ENCODE assay signal across 8 cellular contexts in genomic region chr1:36411674-36412648, GRCh38. TPM values are rescaled to one million over a fixed set of nuclear protein-coding genes. Genes with fewer than 3 reads are reported as not detected.
DNase-seq lines count a peak whose midpoint lies in the region; ATAC-seq and TF ChIP-seq lines count a peak whose summit lies in the region.

No MANE protein-coding gene starts in this region.

- no peaks in the 10 kb centered on the region for H3K4me1 ChIP-seq in smooth muscle cell (ENCODE audit: low read depth)

- H2AFZ ChIP-seq in smooth muscle cell (ENCODE audit: low read depth) = no peak overlapping the region

- peaks cover 13% of the 10 kb centered on the region for H3K36me3 Mint-ChIP-seq in activated CD4-positive, alpha-beta memory T cell treated with anti-CD3 and anti-CD28 coated beads, Interleukin-2, amount 10 ng/mL, durations not matched to agents 7 days and 5 days (ENCODE audit: low read depth)

- ATAC-seq in left colon = peak; percentile 50
- no peak for ATAC-seq in GM18861 (IDR thresholded peaks at IDR 0.05; ENCODE audit: unreplicated experiment)
- ATAC-seq in GM21423 (IDR thresholded peaks at IDR 0.05; ENCODE audit: unreplicated experiment) = no peak

- no peaks in the 10 kb centered on the region for H4K20me1 ChIP-seq in smooth muscle cell (ENCODE audit: low read depth)

- no peak for TF ChIP-seq CTCF in smooth muscle cell (IDR thresholded peaks at IDR 0.05; ENCODE audit: borderline replicate concordance, insufficient read depth, poor library complexity, severe bottlenecking)

- H3K4me3 Mint-ChIP-seq in activated CD4-positive, alpha-beta memory T cell treated with anti-CD3 and anti-CD28 coated beads, Interleukin-2, amount 10 ng/mL, durations not matched to agents 7 days and 5 days = peak overlapping the region; percentile 10

- H3K9ac ChIP-seq in smooth muscle cell (ENCODE audit: low read depth) = no peak overlapping the region

- H3F3A ChIP-seq in smooth muscle cell (ENCODE audit: low read depth) = peaks cover 6% of the 10 kb centered on the region

- in situ Hi-C loops in Caki2 (cut with HindIII; ENCODE audit: low pct_unique_long_range_greater_than_20kb, low sequenced_read_pairs) = no loop called here

- H3K79me2 ChIP-seq in smooth muscle cell (ENCODE audit: low read depth) = no peaks in the 10 kb centered on the region

- H3K27ac Mint-ChIP-seq in activated CD4-positive, alpha-beta memory T cell treated with anti-CD3 and anti-CD28 coated beads, Interleukin-2, amount 10 ng/mL, durations not matched to agents 7 days and 5 days = peak overlapping the region; percentile 95

- H3K9me3 ChIP-seq in smooth muscle cell (replicated peaks; ENCODE audit: low read depth) = no peaks in the 10 kb centered on the region

- WGBS in smooth muscle cell (ENCODE audit: low lambda C conversion rate) = 86% methylated on average over 11 of the region's 11 CpGs

- H3K27ac ChIP-seq in smooth muscle cell (ENCODE audit: low read depth) = no peak overlapping the region

- DNase-seq in Caki2 (ENCODE audit: low read depth) (peak; percentile 84), NCI-H1436 treated with DMSO at 0.1 percent for 48 hours (lab: John Stamatoyannopoulos, UW) (peak; percentile 31), left colon (no peak), OCI-M2 (lab: John Stamatoyannopoulos, UW; ENCODE audit: unreplicated experiment) (no peak), smooth muscle cell (lab: John Stamatoyannopoulos, UW; ENCODE audit: unreplicated experiment) (no peak)
- DNase-seq in activated CD4-positive, alpha-beta memory T cell treated with anti-CD3 and anti-CD28 coated beads, Interleukin-2, amount 10 ng/mL, durations not matched to agents 7 days and 5 days = peak; percentile 70

- POLR2A ChIA-PET in activated CD4-positive, alpha-beta memory T cell treated with anti-CD3 and anti-CD28 coated beads, Interleukin-2, amount 10 ng/mL, durations not matched to agents 7 days and 5 days (lab: Charles Lee) = interaction anchor here (0.6 to 3.1 kb wide), 7 partner anchors 11 to 906 kb away, joined by 3 to 17 read pairs (median 5); partner anchors contain the start of genes LSM10, MAP7D1, OSCP1 and STK40

- peaks cover 30% of the 10 kb centered on the region for H3K4me1 Mint-ChIP-seq in activated CD4-positive, alpha-beta memory T cell treated with anti-CD3 and anti-CD28 coated beads, Interleukin-2, amount 10 ng/mL, durations not matched to agents 7 days and 5 days

- no peaks in the 10 kb centered on the region for H3K27me3 Mint-ChIP-seq in activated CD4-positive, alpha-beta memory T cell treated with anti-CD3 and anti-CD28 coated beads, Interleukin-2, amount 10 ng/mL, durations not matched to agents 7 days and 5 days

- CTCF ChIA-PET in activated CD4-positive, alpha-beta memory T cell treated with anti-CD3 and anti-CD28 coated beads, Interleukin-2, amount 10 ng/mL, durations not matched to agents 7 days and 5 days (lab: Charles Lee) = interaction anchor here (0.9 to 3.2 kb wide), 13 partner anchors 8 to 263 kb away, joined by 3 to 20 read pairs (median 6); partner anchors contain the start of genes LSM10, OSCP1, SH3D21 and TRAPPC3

- H3K36me3 ChIP-seq in smooth muscle cell (ENCODE audit: low read depth) = no peaks in the 10 kb centered on the region

- H3K4me2 ChIP-seq in smooth muscle cell = no peak overlapping the region

- peaks cover 13% of the 10 kb centered on the region for H3K9me3 Mint-ChIP-seq in activated CD4-positive, alpha-beta memory T cell treated with anti-CD3 and anti-CD28 coated beads, Interleukin-2, amount 10 ng/mL, durations not matched to agents 7 days and 5 days

- no peaks in the 10 kb centered on the region for H3K27me3 ChIP-seq in smooth muscle cell (ENCODE audit: low read depth)

- no peak overlapping the region for H3K4me3 ChIP-seq in smooth muscle cell

- intact Hi-C loops in left colon (cut with DNase I, micrococcal nuclease) = no loop called here

RNA-seq across cellular contexts. Expression of gene LSM10, which starts 14.3 kb away (rescaled TPM):
- total RNA-seq in Caki2 (2014; rRNA removed; shearing (Covaris generic); ENCODE audit: low replicate concordance) = 25.8 and 62.3 TPM in 2 replicates
- 10 to 100 TPM; 41.4 TPM for total RNA-seq in activated CD4-positive, alpha-beta memory T cell treated with anti-CD3 and anti-CD28 coated beads, Interleukin-2, amount 10 ng/mL, durations not matched to agents 7 days and 5 days
- 10 to 100 TPM; 24.1 to 24.2 TPM for total RNA-seq in left colon
- total RNA-seq in smooth muscle cell = 6.9 and 12.2 TPM in 2 replicates
- polyA plus RNA-seq in smooth muscle cell = 59.4 and 72.9 TPM in 2 replicates

RNA-seq across cellular contexts. Expression of gene STK40, which starts 26.2 kb away (rescaled TPM):
- total RNA-seq in Caki2 (2014; rRNA removed; shearing (Covaris generic); ENCODE audit: low replicate concordance) = 4.0 and 6.4 TPM in 2 replicates
- 10 to 100 TPM; 75.2 to 76.8 TPM for total RNA-seq in activated CD4-positive, alpha-beta memory T cell treated with anti-CD3 and anti-CD28 coated beads, Interleukin-2, amount 10 ng/mL, durations not matched to agents 7 days and 5 days
- total RNA-seq in left colon = 10 to 100 TPM; 55.6 to 67.0 TPM
- total RNA-seq in smooth muscle cell = 7.2 and 8.4 TPM in 2 replicates
- polyA plus RNA-seq in smooth muscle cell = 18.8 and 28.3 TPM in 2 replicates

RNA-seq across cellular contexts. Expression of gene OSCP1, which starts 38.3 kb away (rescaled TPM):
- 9.1 and 16.9 TPM in 2 replicates for total RNA-seq in Caki2 (2014; rRNA removed; shearing (Covaris generic); ENCODE audit: low replicate concordance)
- total RNA-seq in activated CD4-positive, alpha-beta memory T cell treated with anti-CD3 and anti-CD28 coated beads, Interleukin-2, amount 10 ng/mL, durations not matched to agents 7 days and 5 days = 1 to 10 TPM; 1.3 to 1.7 TPM
- total RNA-seq in left colon (1 to 10 TPM; 2.7 to 3.1 TPM), smooth muscle cell (6.0 and 13.5 TPM in 2 replicates)
- polyA plus RNA-seq in smooth muscle cell = 10.7 and 11.2 TPM in 2 replicates

RNA-seq across cellular contexts. Expression of gene MRPS15, which starts 52.2 kb away (rescaled TPM):
- 88.1 and 129 TPM in 2 replicates for total RNA-seq in Caki2 (2014; rRNA removed; shearing (Covaris generic); ENCODE audit: low replicate concordance)
- total RNA-seq in activated CD4-positive, alpha-beta memory T cell treated with anti-CD3 and anti-CD28 coated beads, Interleukin-2, amount 10 ng/mL, durations not matched to agents 7 days and 5 days = 10 to 100 TPM; 92.3 to 99.9 TPM
- total RNA-seq in left colon (10 to 100 TPM; 43.6 to 54.9 TPM), smooth muscle cell (71.3 and 78.3 TPM in 2 replicates)
- polyA plus RNA-seq in smooth muscle cell = 132 and 141 TPM in 2 replicates

Comparison
In these comparisons a context has a peak if more than half of its experiments do, and no peak if none do; other contexts are left out.
1. DNase-seq: peak in Caki2 (single experiment), NCI-H1436 treated with DMSO at 0.1 percent for 48 hours (single experiment) and activated CD4-positive, alpha-beta memory T cell treated with anti-CD3 and anti-CD28 coated beads, Interleukin-2, amount 10 ng/mL, durations not matched to agents 7 days and 5 days (single experiment); none in left colon (0 of 2), OCI-M2 (single experiment) and smooth muscle cell (single experiment).